ENCODE assay signal across 1 cellular context in the genomic region with DNA sequence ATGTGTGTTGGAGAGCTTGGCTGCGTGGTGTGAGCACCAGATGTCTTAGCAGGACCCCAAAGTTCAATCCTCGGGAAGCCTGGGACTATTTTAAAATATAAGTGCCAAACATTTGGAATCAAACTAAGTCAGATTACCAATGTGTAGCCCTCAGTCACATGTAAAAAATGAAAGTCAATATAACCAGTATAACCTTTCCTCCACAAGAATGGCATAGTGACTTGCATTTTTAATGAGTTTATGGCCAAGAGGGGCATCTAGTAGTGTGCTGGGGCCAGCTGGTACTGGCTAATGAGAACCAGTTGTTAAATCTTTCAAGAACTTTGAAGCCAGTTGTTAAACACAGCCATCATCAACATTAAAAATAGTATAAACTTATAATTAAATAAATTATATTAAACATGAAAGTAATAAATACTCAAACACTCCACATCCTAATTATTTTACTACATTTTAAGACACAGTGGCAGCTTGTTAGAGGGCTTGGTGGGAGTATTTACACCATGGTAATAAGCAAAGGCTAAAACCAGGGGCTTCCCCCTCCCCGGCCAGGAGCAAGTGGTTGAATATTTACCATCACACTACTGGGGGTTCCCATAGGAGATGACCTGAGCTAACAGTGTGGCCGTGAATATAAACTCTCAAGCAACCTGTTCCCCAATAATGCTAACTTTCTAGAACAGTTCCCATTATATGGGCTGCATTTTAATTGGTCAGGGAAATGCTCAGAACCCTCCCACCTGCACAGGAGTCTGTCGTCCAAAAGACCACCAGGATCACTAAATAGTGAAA.
TF ChIP-seq lines count a peak whose summit lies in the region.

No MANE protein-coding gene starts in this region.

TF ChIP-seq in IMR-90, 13 proteins besides CTCF, POLR2A, EP300 and RAD21:
- TF ChIP-seq SMC3 (IDR thresholded peaks at IDR 0.05; ENCODE audit: low read depth, low read length) = no peak
- peak; percentile 39; the same call in 1 of the 2 replicates for TF ChIP-seq NFE2L2 (IDR thresholded peaks at IDR 0.05; ENCODE audit: low read depth, low read length)
TF ChIP-seq in IMR-90: peak in this region for 1.
